25 cellular contexts compared by ENCODE assay signal in genomic region chr4:106194801-106195200, GRCh38.
"Had no signal": no experiment of that assay in that cellular context is flagged by ENCODE, and none has a peak within 500 bp of the region (broad histone marks: within the 10 kb centered on the region; RNA-seq: fewer than 3 reads in every experiment).

No MANE protein-coding gene starts in this region.

- FAIRE-seq: endothelial cell of umbilical vein, kidney had no signal

- ATAC-seq: gastrocnemius medialis; heart right ventricle; left cardiac atrium; left ventricle myocardium superior; naive thymus-derived CD8-positive, alpha-beta T cell; psoas muscle; sciatic nerve; stimulated activated memory B cell treated with anti-CD40 and anti-IgM and Interleukin-4, amounts not matched to agents 10 μg/mL and 1 μg/mL and 100 μg/mL, for 72 hours; upper lobe of right lung had no signal

- H3K4me3 ChIP-seq: coronary artery, gastrocnemius medialis, heart right ventricle, lung, mucosa of descending colon, psoas muscle, spleen, tibial artery, upper lobe of right lung, vagina had no signal

- H3K9me3 Mint-ChIP-seq: endodermal cell; naive thymus-derived CD8-positive, alpha-beta T cell; stimulated activated naive CD8-positive, alpha-beta T cell treated with anti-CD3 and anti-CD28 coated beads, Interleukin-15, Interleukin-2, amounts not matched to agents 100 ng/mL and 50 ng/mL, for 24 hours had no signal

- H3K4me1 ChIP-seq: gastrocnemius medialis, heart right ventricle, psoas muscle, spleen, tibial artery, upper lobe of right lung, vagina had no signal

- H3K27ac ChIP-seq: coronary artery, gastrocnemius medialis, heart right ventricle, neutrophil, psoas muscle, spleen, tibial artery, upper lobe of right lung, vagina had no signal

- H3K9me3 ChIP-seq: gastrocnemius medialis, heart right ventricle, mucosa of descending colon, neutrophil, psoas muscle, spleen, tibial artery, upper lobe of right lung, vagina had no signal

- H3K27ac Mint-ChIP-seq: endodermal cell; naive thymus-derived CD8-positive, alpha-beta T cell; stimulated activated memory B cell treated with anti-CD40 and anti-IgM and Interleukin-4, amounts not matched to agents 10 μg/mL and 1 μg/mL and 100 μg/mL, for 72 hours; stimulated activated naive CD8-positive, alpha-beta T cell treated with anti-CD3 and anti-CD28 coated beads, Interleukin-15, Interleukin-2, amounts not matched to agents 100 ng/mL and 50 ng/mL, for 24 hours had no signal

- H3K36me3 ChIP-seq: neutrophil had no signal

- H3K4me1 Mint-ChIP-seq: stimulated activated memory B cell treated with anti-CD40 and anti-IgM and Interleukin-4, amounts not matched to agents 10 μg/mL and 1 μg/mL and 100 μg/mL, for 72 hours had no signal

- H3K27me3 Mint-ChIP-seq: naive thymus-derived CD8-positive, alpha-beta T cell; stimulated activated memory B cell treated with anti-CD40 and anti-IgM and Interleukin-4, amounts not matched to agents 10 μg/mL and 1 μg/mL and 100 μg/mL, for 72 hours; stimulated activated naive CD8-positive, alpha-beta T cell treated with anti-CD3 and anti-CD28 coated beads, Interleukin-15, Interleukin-2, amounts not matched to agents 100 ng/mL and 50 ng/mL, for 24 hours had no signal

- DNase-seq: effector CD4-positive, alpha-beta T cell; endodermal cell; gastrocnemius medialis; heart right ventricle; kidney; left cardiac atrium; left ventricle myocardium superior; naive thymus-derived CD8-positive, alpha-beta T cell; psoas muscle; retina; spleen; stimulated activated CD4-positive, alpha-beta T cell treated with anti-CD3 and anti-CD28 coated beads, Interleukin-15, amount 100 ng/mL, for 24 hours; stimulated activated CD4-positive, alpha-beta T cell treated with anti-CD3 and anti-CD28 coated beads, Interleukin-1b, Interleukin-23, amount 100 ng/mL, for 48 hours; stimulated activated CD4-positive, alpha-beta T cell treated with anti-CD3 and anti-CD28 coated beads, Interleukin-4, amount 100 ng/mL, for 24 hours; tibial artery; upper lobe of right lung had no signal

- H3K4me3 Mint-ChIP-seq: endodermal cell; naive thymus-derived CD8-positive, alpha-beta T cell; stimulated activated memory B cell treated with anti-CD40 and anti-IgM and Interleukin-4, amounts not matched to agents 10 μg/mL and 1 μg/mL and 100 μg/mL, for 72 hours; stimulated activated naive CD8-positive, alpha-beta T cell treated with anti-CD3 and anti-CD28 coated beads, Interleukin-15, Interleukin-2, amounts not matched to agents 100 ng/mL and 50 ng/mL, for 24 hours had no signal

- H3K27me3 ChIP-seq: gastrocnemius medialis, heart right ventricle, neutrophil, spleen, tibial artery, upper lobe of right lung, vagina had no signal
